ENCODE assay signal across 3 cellular contexts in the genomic region with DNA sequence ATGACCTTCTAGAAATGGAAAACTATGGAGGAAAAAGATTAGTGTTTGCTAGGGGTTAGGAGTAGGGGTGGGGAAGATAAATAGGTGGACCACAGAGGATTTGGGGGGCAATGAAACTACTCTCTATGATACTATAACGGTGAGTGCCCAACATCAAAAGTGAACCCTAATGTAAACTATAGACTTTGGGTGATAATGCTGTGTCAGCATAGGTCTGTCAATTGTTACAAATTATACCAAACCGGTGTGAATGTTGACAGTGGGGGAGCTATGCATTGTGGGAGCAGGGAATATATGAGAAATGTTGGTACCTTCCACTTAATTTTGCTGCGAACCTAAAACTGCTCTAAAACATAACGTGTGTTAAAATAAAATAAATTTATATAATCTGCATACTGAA.
TF ChIP-seq lines count a peak whose summit lies in the region.

No MANE protein-coding gene starts in this region.

TF ChIP-seq in A549, 52 proteins besides CTCF, POLR2A, EP300 and RAD21:
- no peak for TF ChIP-seq NPAS2 (CRISPR knock-in tag; IDR thresholded peaks at IDR 0.05; ENCODE audit: borderline replicate concordance)
- peak; percentile 92 for TF ChIP-seq MAFK (IDR thresholded peaks at IDR 0.05; ENCODE audit: partially characterized antibody)

TF ChIP-seq in IMR-90, 13 proteins besides CTCF, POLR2A, EP300 and RAD21:
- TF ChIP-seq NFE2L2 (IDR thresholded peaks at IDR 0.05; ENCODE audit: low read depth, low read length) (no peak), MAFK (IDR thresholded peaks at IDR 0.05; ENCODE audit: low read depth, low read length) (peak; percentile 89)

TF ChIP-seq in H1, 55 proteins besides CTCF, POLR2A, EP300 and RAD21:
- 0 out of 2 replicates have a peak, but pooled peaks have one; percentile 29 for TF ChIP-seq MAFK (IDR thresholded peaks at IDR 0.05; ENCODE audit: low read depth, low read length)
- TF ChIP-seq JUN (IDR thresholded peaks at IDR 0.05; ENCODE audit: low read depth, low read length), result no peak
- no peak for TF ChIP-seq YY1 (IDR thresholded peaks at IDR 0.05; ENCODE audit: low read depth, low read length)
